ENCODE assay signal across 8 cellular contexts in genomic region chr17:74737299-74738050, GRCh38. TPM values are rescaled to one million over a fixed set of nuclear protein-coding genes. Genes with fewer than 3 reads are reported as not detected.
DNase-seq lines count a peak whose midpoint lies in the region; ATAC-seq and TF ChIP-seq lines count a peak whose summit lies in the region.

No MANE protein-coding gene starts in this region.

- TF ChIP-seq EP300 in transverse colon (IDR thresholded peaks at IDR 0.05; ENCODE audit: low read depth): no peak

- H3K79me2 ChIP-seq in mammary epithelial cell (ENCODE audit: insufficient read depth, low read length): no peaks in the 10 kb centered on the region

- no peak for DNase-seq in AG04450 (ENCODE audit: low read depth, low spot score)
- peak; percentile 58 to 75 (median 59) for DNase-seq in Peyer's patch
- no peak for DNase-seq in mammary epithelial cell
- DNase-seq in right lobe of liver: peak in 2 of 3 donors; percentile 52 to 78
- DNase-seq in transverse colon: peak; percentile 42
- no peak for DNase-seq in SHP77 (lab: John Stamatoyannopoulos, UW)

- in situ Hi-C loops in mammary epithelial cell (cut with MboI; ENCODE audit: low sequenced_read_pairs in 2 of 2) (no loop called here), transverse colon (cut with MboI; ENCODE audit: low pct_ligation_motif_present in 1 of 4, low pct_unique_long_range_greater_than_20kb in 1 of 4, low sequenced_read_pairs in 3 of 4) (loop anchor here in 3 of 4 donors (5.0 to 25.0 kb wide), 3 partner anchors 80 to 125 kb away; partner anchors contain the start of genes FDXR (in 2 of the 3) and GRIN2C (in 2 of the 3))

- no peak overlapping the region for H3K27ac ChIP-seq in AG04450 (ENCODE audit: low read depth, low read length)
- H3K27ac ChIP-seq in Peyer's patch: peak overlapping the region; percentile 39 to 82 (median 76)
- H3K27ac ChIP-seq in mammary epithelial cell (ENCODE audit: insufficient read depth, low read depth, low read length): no peak overlapping the region
- peak overlapping the region; percentile 81 to 89 (median 88) for H3K27ac ChIP-seq in right lobe of liver
- H3K27ac ChIP-seq in transverse colon: peak overlapping the region; percentile 47 to 72 (median 62)

- no peaks in the 10 kb centered on the region for H4K20me1 ChIP-seq in mammary epithelial cell (ENCODE audit: insufficient read depth, low read length)

- H3K27me3 ChIP-seq in AG04450 (ENCODE audit: control insufficient read depth, insufficient read depth, low read length) (peaks cover 43% of the 10 kb centered on the region), Peyer's patch (peaks cover 0 to 6% of the 10 kb centered on the region in 2 donors), mammary epithelial cell (ENCODE audit: insufficient read depth, low read length) (peaks cover 27% of the 10 kb centered on the region), right lobe of liver (no peaks in the 10 kb centered on the region), transverse colon (peaks cover 47% of the 10 kb centered on the region)

- POLR2A ChIA-PET in AG04450 (lab: Yijun Ruan, JAX): interaction anchor here (0.6 to 0.8 kb wide), 2 partner anchors 12 to 686 kb away, joined by 3 read pairs; no protein-coding TSS in a partner anchor

- WGBS in mammary epithelial cell (ENCODE audit: low coverage, missing lambda C conversion rate): 12% methylated on average over 9 of the region's 38 CpGs
- WGBS in right lobe of liver (ENCODE audit: insufficient coverage, low coverage, low lambda C conversion rate, missing lambda C conversion rate): 12% methylated on average over 8 of the region's 38 CpGs
- 4% methylated on average over 23 of the region's 38 CpGs; no CpG with 5 or more reads in 1 of the 2 donors for WGBS in transverse colon (ENCODE audit: low coverage in 1 of 2), 2 donors

- H3K9me3 ChIP-seq in AG04450 (ENCODE audit: control insufficient read depth, insufficient read depth, low read length) (no peaks in the 10 kb centered on the region; the same call in 1 of the 2 replicates), Peyer's patch (no peaks in the 10 kb centered on the region), mammary epithelial cell (replicated peaks; ENCODE audit: insufficient read depth, low read length) (no peaks in the 10 kb centered on the region), right lobe of liver (no peaks in the 10 kb centered on the region), transverse colon (no peaks in the 10 kb centered on the region)

- no TSS peak for BruUV-seq in mammary epithelial cell (replicated peaks; lab: Mats Ljungman, UMichigan)

- no peak overlapping the region for H3K9ac ChIP-seq in mammary epithelial cell (ENCODE audit: insufficient read depth, low read length)

- intact Hi-C loops in mammary epithelial cell (cut with micrococcal nuclease) (loop anchor here (1.0 kb wide), 1 partner anchor 80 kb away; no protein-coding TSS in a partner anchor), right lobe of liver (cut with DNase I) (no loop called here), transverse colon (cut with DNase I; ENCODE audit: low total_unique reads) (no loop called here)

- H3K4me2 ChIP-seq in mammary epithelial cell (ENCODE audit: insufficient read depth, low read depth, low read length): peak overlapping the region; percentile 46

- no peak overlapping the region for H3K4me3 ChIP-seq in AG04450 (ENCODE audit: low read depth, low read length)
- peak overlapping the region; percentile 47 to 60 (median 50) for H3K4me3 ChIP-seq in Peyer's patch
- H3K4me3 ChIP-seq in mammary epithelial cell (replicated peaks in 1 of 3; ENCODE audit: insufficient read depth in 1 of 3, low read depth in 2 of 3, low read length in 3 of 3): no peak overlapping the region
- H3K4me3 ChIP-seq in right lobe of liver: peak overlapping the region; percentile 46 to 82 (median 66)
- peak overlapping the region; percentile 8 to 49 (median 25) for H3K4me3 ChIP-seq in transverse colon

- ATAC-seq in GM19035 (IDR thresholded peaks at IDR 0.05; ENCODE audit: unreplicated experiment): peak; percentile 21
- ATAC-seq in right lobe of liver: peak; percentile 38 to 55 (median 46)
- ATAC-seq in HG03571 (IDR thresholded peaks at IDR 0.05; ENCODE audit: unreplicated experiment): no peak

- H3K4me1 ChIP-seq in Peyer's patch: peaks cover 3 to 38% (median 25%) of the 10 kb centered on the region in 4 donors
- peaks cover 4% of the 10 kb centered on the region for H3K4me1 ChIP-seq in mammary epithelial cell (ENCODE audit: insufficient read depth, low read length)
- H3K4me1 ChIP-seq in right lobe of liver: peaks cover 0 to 20% (median 7%) of the 10 kb centered on the region in 4 donors
- H3K4me1 ChIP-seq in transverse colon: peaks cover 10 to 38% (median 32%) of the 10 kb centered on the region in 4 donors

- CTCF ChIA-PET in AG04450 (lab: Charles Lee) (interaction anchor here (0.6 to 4.0 kb wide), 8 partner anchors 8 to 128 kb away, joined by 3 to 28 read pairs (median 4); partner anchors contain the start of gene NAT9), mammary epithelial cell (lab: Charles Lee; ENCODE audit: low non-redundant PET) (interaction anchor here (1.2 kb wide), 1 partner anchor 80 kb away, joined by 6 read pairs; no protein-coding TSS in a partner anchor)

- H2AFZ ChIP-seq in mammary epithelial cell (ENCODE audit: low read depth, low read length): no peak overlapping the region

- peak; percentile 38; the same call in 1 of the 2 replicates for TF ChIP-seq CTCF in AG04450 (IDR thresholded peaks at IDR 0.05; ENCODE audit: low read depth, low read length)
- peak in 5 of 6 experiments; percentile 27 to 41 (median 37) for TF ChIP-seq CTCF in Peyer's patch (IDR thresholded peaks at IDR 0.05)
- peak in 1 of 2 donors; percentile 48 for TF ChIP-seq CTCF in mammary epithelial cell (conservative IDR thresholded peaks at IDR 0.05 in 1 of 2, IDR thresholded peaks at IDR 0.05 in 1 of 2; ENCODE audit: extremely low read depth in 1 of 2, insufficient read depth in 1 of 2, low read depth in 1 of 2, low read length in 2 of 2)
- TF ChIP-seq CTCF in right lobe of liver (IDR thresholded peaks at IDR 0.05): peak; percentile 34 to 45 (median 40)
- TF ChIP-seq CTCF in transverse colon (IDR thresholded peaks at IDR 0.05): peak in 4 of 5 experiments; percentile 20 to 46 (median 27)

- H3K36me3 ChIP-seq in Peyer's patch (no peaks in the 10 kb centered on the region), mammary epithelial cell (ENCODE audit: insufficient read depth, low read length) (no peaks in the 10 kb centered on the region), right lobe of liver (no peaks in the 10 kb centered on the region), transverse colon (no peaks in the 10 kb centered on the region)

- TF ChIP-seq POLR2A in Peyer's patch (IDR thresholded peaks at IDR 0.05): no peak
- no peak for TF ChIP-seq POLR2A in right lobe of liver (IDR thresholded peaks at IDR 0.05)
- no peak for TF ChIP-seq POLR2A in transverse colon (IDR thresholded peaks at IDR 0.05)

- dilution Hi-C loops in mammary epithelial cell (cut with HindIII; ENCODE audit: low sequenced_read_pairs): no loop called here

RNA-seq across cellular contexts. Expression of gene RAB37, which starts 0.4 kb away (rescaled TPM):
- polyA plus RNA-seq in AG04450 (2011; rRNA removed) (0.16 and 0.21 TPM in 2 replicates), mammary epithelial cell (not detected)
- not detected in 2 replicates for polyA minus RNA-seq in AG04450 (2011; rRNA and poly(A)+ RNA removed)
- total RNA-seq in Peyer's patch (10 to 100 TPM in 1 of 4 donors, 1 to 10 TPM in 3; 1.1 to 35.5 (median 4.4) TPM), mammary epithelial cell (not detected), right lobe of liver (10 to 100 TPM in 3 of 6 experiments, 1 to 10 TPM in 3; 5.0 to 14.4 (median 9.0) TPM), transverse colon (10 to 100 TPM in 1 of 4 donors, 1 to 10 TPM in 2, not detected in 1; 5.2 to 10.5 (median 5.4) TPM)
- polyA minus RNA-seq in mammary epithelial cell: not detected

RNA-seq across cellular contexts. Expression of gene NHERF1, which starts 11.0 kb away (rescaled TPM):
- polyA plus RNA-seq in AG04450 (2011; rRNA removed) (10.4 and 10.5 TPM in 2 replicates), mammary epithelial cell (36.3 TPM)
- 10.9 and 11.5 TPM in 2 replicates for polyA minus RNA-seq in AG04450 (2011; rRNA and poly(A)+ RNA removed)
- total RNA-seq in Peyer's patch (100 to 1,000 TPM; 121 to 600 (median 488) TPM), mammary epithelial cell (10 to 100 TPM in 1 of 2 donors, 1 to 10 TPM in 1; 5.8 to 24.6 TPM), right lobe of liver (100 to 1,000 TPM; 105 to 218 (median 161) TPM), transverse colon (100 to 1,000 TPM; 118 to 463 (median 233) TPM)
- 59.6 TPM for polyA minus RNA-seq in mammary epithelial cell

RNA-seq across cellular contexts. Expression of gene CD300LF, which starts 24.8 kb away (rescaled TPM):
- not detected in 2 replicates for polyA plus RNA-seq in AG04450 (2011; rRNA removed)
- polyA minus RNA-seq in AG04450 (2011; rRNA and poly(A)+ RNA removed): not detected in 2 replicates
- 1 to 10 TPM in 2 of 4 donors, not detected in 2; 1.1 to 1.7 TPM for total RNA-seq in Peyer's patch
- total RNA-seq in mammary epithelial cell: not detected
- polyA plus RNA-seq in mammary epithelial cell: not detected
- polyA minus RNA-seq in mammary epithelial cell: not detected
- total RNA-seq in right lobe of liver: 1 to 10 TPM in 2 of 6 experiments, under 1 TPM in 3, not detected in 1; 0.44 to 2.6 (median 0.74) TPM
- 10 to 100 TPM in 1 of 4 donors, 1 to 10 TPM in 2, under 1 TPM in 1; 0.40 to 37.8 (median 3.7) TPM for total RNA-seq in transverse colon

RNA-seq across cellular contexts. Expression of gene NAT9, which starts 38.7 kb away (rescaled TPM):
- 33.6 and 37.3 TPM in 2 replicates for polyA plus RNA-seq in AG04450 (2011; rRNA removed)
- 53.9 and 68.9 TPM in 2 replicates for polyA minus RNA-seq in AG04450 (2011; rRNA and poly(A)+ RNA removed)
- total RNA-seq in Peyer's patch: 10 to 100 TPM; 23.1 to 85.0 (median 37.4) TPM
- total RNA-seq in mammary epithelial cell: 10 to 100 TPM; 24.7 to 76.5 TPM
- polyA plus RNA-seq in mammary epithelial cell: 37.3 TPM
- polyA minus RNA-seq in mammary epithelial cell: 4.1 TPM
- 10 to 100 TPM in 5 of 6 experiments, 1 to 10 TPM in 1; 10.0 to 23.0 (median 16.3) TPM for total RNA-seq in right lobe of liver
- total RNA-seq in transverse colon: 10 to 100 TPM; 18.3 to 34.4 (median 27.6) TPM

Comparison
In these comparisons a context has a peak if more than half of its experiments do, and no peak if none do; other contexts are left out.
1. DNase-seq: peak in Peyer's patch (3 of 3), right lobe of liver (2 of 3) and transverse colon (single experiment); none in AG04450 (single experiment), mammary epithelial cell (single experiment) and SHP77 (0 of 2).
2. H3K27ac ChIP-seq: peak in Peyer's patch (4 of 4), right lobe of liver (3 of 3) and transverse colon (4 of 4); none in AG04450 (single experiment) and mammary epithelial cell (single experiment).
3. H3K4me3 ChIP-seq: peak in Peyer's patch (4 of 4), right lobe of liver (3 of 3) and transverse colon (4 of 4); none in AG04450 (single experiment) and mammary epithelial cell (0 of 3).
4. RNA of gene NHERF1, which starts 11.0 kb away (total RNA-seq): 121 to 600 TPM in Peyer's patch, 118 to 463 TPM in transverse colon and 105 to 218 TPM in right lobe of liver; 5.8 to 24.6 TPM in mammary epithelial cell; every median in the first group is over 4 times any median in the second.
5. in situ Hi-C loops: an anchor here in transverse colon (5.0 to 25.0 kb wide); none called in mammary epithelial cell.